In genomic region chr5:154646841-154647759, GRCh38 we compare ENCODE assay signal across 1 cellular context.
TF ChIP-seq lines count a peak whose summit lies in the region.

No MANE protein-coding gene starts in this region.

TF ChIP-seq in HepG2, 621 proteins besides CTCF, POLR2A, EP300 and RAD21 (continued from another document and continues in another):
- TF ChIP-seq, protein P1, sequence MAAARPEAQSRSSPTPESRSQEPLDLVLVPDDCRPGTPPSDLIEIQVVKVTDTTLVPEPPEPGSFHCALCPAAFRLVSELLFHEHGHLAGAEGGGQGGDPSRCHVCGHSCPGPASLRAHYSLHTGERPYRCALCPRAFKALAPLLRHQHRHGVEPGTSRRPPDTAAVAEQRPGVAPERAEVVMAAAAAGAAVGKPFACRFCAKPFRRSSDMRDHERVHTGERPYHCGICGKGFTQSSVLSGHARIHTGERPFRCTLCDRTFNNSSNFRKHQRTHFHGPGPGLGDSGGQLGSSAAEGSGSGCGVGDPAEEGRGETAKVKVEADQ (CRISPR knock-in tag; IDR thresholded peaks at IDR 0.05; ENCODE audit: borderline replicate concordance) = no peak
- TF ChIP-seq, protein P2, sequence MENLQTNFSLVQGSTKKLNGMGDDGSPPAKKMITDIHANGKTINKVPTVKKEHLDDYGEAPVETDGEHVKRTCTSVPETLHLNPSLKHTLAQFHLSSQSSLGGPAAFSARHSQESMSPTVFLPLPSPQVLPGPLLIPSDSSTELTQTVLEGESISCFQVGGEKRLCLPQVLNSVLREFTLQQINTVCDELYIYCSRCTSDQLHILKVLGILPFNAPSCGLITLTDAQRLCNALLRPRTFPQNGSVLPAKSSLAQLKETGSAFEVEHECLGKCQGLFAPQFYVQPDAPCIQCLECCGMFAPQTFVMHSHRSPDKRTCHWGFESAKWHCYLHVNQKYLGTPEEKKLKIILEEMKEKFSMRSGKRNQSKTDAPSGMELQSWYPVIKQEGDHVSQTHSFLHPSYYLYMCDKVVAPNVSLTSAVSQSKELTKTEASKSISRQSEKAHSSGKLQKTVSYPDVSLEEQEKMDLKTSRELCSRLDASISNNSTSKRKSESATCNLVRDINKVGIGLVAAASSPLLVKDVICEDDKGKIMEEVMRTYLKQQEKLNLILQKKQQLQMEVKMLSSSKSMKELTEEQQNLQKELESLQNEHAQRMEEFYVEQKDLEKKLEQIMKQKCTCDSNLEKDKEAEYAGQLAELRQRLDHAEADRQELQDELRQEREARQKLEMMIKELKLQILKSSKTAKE (CRISPR knock-in tag; IDR thresholded peaks at IDR 0.05; ENCODE audit: borderline replicate concordance) = no peak
- TF ChIP-seq ZNF800 (CRISPR knock-in tag; IDR thresholded peaks at IDR 0.05) (peak; percentile 73; the same call in 1 of the 2 replicates), ZNF546 (CRISPR knock-in tag; conservative IDR thresholded peaks at IDR 0.05) (no peak), ZBTB21 (CRISPR knock-in tag; IDR thresholded peaks at IDR 0.05) (peak; percentile 54; the same call in 1 of the 2 replicates), SMAD9 (CRISPR knock-in tag; IDR thresholded peaks at IDR 0.05) (0 out of 2 replicates have a peak, but pooled peaks have one; percentile 48), IRF9 (CRISPR knock-in tag; IDR thresholded peaks at IDR 0.05; ENCODE audit: borderline replicate concordance) (peak; percentile 26; the same call in 1 of the 2 replicates), ZNF430 (CRISPR knock-in tag; IDR thresholded peaks at IDR 0.05) (peak; percentile 89; the same call in 1 of the 2 replicates), MED1 (CRISPR knock-in tag; IDR thresholded peaks at IDR 0.05) (peak; percentile 78), ELF1 (CRISPR knock-in tag; IDR thresholded peaks at IDR 0.05) (no peak), PAX8 (CRISPR knock-in tag; IDR thresholded peaks at IDR 0.05; ENCODE audit: borderline replicate concordance) (no peak), TRIM24 (CRISPR knock-in tag; IDR thresholded peaks at IDR 0.05) (no peak), RFXAP (CRISPR knock-in tag; IDR thresholded peaks at IDR 0.05; ENCODE audit: borderline replicate concordance) (no peak), ZHX1 (CRISPR knock-in tag; IDR thresholded peaks at IDR 0.05; ENCODE audit: low read depth) (0 out of 2 replicates have a peak, but pooled peaks have one; percentile 46), RORA (CRISPR knock-in tag; IDR thresholded peaks at IDR 0.05) (no peak), KDM4B (CRISPR knock-in tag; IDR thresholded peaks at IDR 0.05) (no peak), ZBTB42 (CRISPR knock-in tag; IDR thresholded peaks at IDR 0.05) (no peak), HDAC2 (CRISPR knock-in tag; IDR thresholded peaks at IDR 0.05) (no peak; the same call in 1 of the 2 replicates), KLF6 (CRISPR knock-in tag; IDR thresholded peaks at IDR 0.05) (no peak), FOXC1 (CRISPR knock-in tag; IDR thresholded peaks at IDR 0.05; ENCODE audit: borderline replicate concordance) (no peak), RBM39 (IDR thresholded peaks at IDR 0.05; ENCODE audit: low read depth, low read length, poor library complexity, severe bottlenecking) (peak; percentile 78), ZNF350 (CRISPR knock-in tag; IDR thresholded peaks at IDR 0.05; ENCODE audit: borderline replicate concordance, low read depth) (peak; percentile 85; the same call in 1 of the 2 replicates), CREB1 (IDR thresholded peaks at IDR 0.05) (peak; percentile 28; the same call in 1 of the 2 replicates), CREB1 (CRISPR knock-in tag; IDR thresholded peaks at IDR 0.05) (no peak), HOMEZ (CRISPR knock-in tag; IDR thresholded peaks at IDR 0.05; ENCODE audit: low read depth) (no peak), UBTF (CRISPR knock-in tag; IDR thresholded peaks at IDR 0.05) (peak; percentile 90)
- TF ChIP-seq, protein P3, sequence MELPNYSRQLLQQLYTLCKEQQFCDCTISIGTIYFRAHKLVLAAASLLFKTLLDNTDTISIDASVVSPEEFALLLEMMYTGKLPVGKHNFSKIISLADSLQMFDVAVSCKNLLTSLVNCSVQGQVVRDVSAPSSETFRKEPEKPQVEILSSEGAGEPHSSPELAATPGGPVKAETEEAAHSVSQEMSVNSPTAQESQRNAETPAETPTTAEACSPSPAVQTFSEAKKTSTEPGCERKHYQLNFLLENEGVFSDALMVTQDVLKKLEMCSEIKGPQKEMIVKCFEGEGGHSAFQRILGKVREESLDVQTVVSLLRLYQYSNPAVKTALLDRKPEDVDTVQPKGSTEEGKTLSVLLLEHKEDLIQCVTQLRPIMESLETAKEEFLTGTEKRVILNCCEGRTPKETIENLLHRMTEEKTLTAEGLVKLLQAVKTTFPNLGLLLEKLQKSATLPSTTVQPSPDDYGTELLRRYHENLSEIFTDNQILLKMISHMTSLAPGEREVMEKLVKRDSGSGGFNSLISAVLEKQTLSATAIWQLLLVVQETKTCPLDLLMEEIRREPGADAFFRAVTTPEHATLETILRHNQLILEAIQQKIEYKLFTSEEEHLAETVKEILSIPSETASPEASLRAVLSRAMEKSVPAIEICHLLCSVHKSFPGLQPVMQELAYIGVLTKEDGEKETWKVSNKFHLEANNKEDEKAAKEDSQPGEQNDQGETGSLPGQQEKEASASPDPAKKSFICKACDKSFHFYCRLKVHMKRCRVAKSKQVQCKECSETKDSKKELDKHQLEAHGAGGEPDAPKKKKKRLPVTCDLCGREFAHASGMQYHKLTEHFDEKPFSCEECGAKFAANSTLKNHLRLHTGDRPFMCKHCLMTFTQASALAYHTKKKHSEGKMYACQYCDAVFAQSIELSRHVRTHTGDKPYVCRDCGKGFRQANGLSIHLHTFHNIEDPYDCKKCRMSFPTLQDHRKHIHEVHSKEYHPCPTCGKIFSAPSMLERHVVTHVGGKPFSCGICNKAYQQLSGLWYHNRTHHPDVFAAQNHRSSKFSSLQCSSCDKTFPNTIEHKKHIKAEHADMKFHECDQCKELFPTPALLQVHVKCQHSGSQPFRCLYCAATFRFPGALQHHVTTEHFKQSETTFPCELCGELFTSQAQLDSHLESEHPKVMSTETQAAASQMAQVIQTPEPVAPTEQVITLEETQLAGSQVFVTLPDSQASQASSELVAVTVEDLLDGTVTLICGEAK (IDR thresholded peaks at IDR 0.05) = no peak
- TF ChIP-seq, protein P3 (CRISPR knock-in tag; IDR thresholded peaks at IDR 0.05) = peak; percentile 43; the same call in 1 of the 2 replicates
- TF ChIP-seq, protein P4, sequence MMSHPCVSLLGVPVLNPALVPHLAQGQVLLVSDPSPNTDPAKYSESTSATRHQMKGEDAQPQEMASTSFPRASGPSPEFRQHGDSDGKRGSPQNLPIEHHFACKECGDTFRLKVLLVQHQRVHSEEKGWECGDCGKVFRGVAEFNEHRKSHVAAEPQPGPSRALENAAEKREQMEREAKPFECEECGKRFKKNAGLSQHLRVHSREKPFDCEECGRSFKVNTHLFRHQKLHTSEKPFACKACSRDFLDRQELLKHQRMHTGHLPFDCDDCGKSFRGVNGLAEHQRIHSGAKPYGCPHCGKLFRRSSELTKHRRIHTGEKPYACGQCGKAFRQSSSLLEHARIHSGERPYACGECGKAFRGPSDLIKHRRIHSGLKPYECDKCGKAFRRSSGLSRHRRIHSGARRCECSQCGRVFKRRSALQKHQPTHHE (CRISPR knock-in tag; IDR thresholded peaks at IDR 0.05; ENCODE audit: borderline replicate concordance) = peak; percentile 58; the same call in 1 of the 2 replicates
- TF ChIP-seq, protein P5, sequence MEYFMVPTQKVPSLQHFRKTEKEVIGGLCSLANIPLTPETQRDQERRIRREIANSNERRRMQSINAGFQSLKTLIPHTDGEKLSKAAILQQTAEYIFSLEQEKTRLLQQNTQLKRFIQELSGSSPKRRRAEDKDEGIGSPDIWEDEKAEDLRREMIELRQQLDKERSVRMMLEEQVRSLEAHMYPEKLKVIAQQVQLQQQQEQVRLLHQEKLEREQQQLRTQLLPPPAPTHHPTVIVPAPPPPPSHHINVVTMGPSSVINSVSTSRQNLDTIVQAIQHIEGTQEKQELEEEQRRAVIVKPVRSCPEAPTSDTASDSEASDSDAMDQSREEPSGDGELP (IDR thresholded peaks at IDR 0.05; ENCODE audit: borderline replicate concordance, low read depth) = peak; percentile 90; the same call in 1 of the 2 replicates
